1 cellular context compared by ENCODE assay signal in the genomic region with DNA sequence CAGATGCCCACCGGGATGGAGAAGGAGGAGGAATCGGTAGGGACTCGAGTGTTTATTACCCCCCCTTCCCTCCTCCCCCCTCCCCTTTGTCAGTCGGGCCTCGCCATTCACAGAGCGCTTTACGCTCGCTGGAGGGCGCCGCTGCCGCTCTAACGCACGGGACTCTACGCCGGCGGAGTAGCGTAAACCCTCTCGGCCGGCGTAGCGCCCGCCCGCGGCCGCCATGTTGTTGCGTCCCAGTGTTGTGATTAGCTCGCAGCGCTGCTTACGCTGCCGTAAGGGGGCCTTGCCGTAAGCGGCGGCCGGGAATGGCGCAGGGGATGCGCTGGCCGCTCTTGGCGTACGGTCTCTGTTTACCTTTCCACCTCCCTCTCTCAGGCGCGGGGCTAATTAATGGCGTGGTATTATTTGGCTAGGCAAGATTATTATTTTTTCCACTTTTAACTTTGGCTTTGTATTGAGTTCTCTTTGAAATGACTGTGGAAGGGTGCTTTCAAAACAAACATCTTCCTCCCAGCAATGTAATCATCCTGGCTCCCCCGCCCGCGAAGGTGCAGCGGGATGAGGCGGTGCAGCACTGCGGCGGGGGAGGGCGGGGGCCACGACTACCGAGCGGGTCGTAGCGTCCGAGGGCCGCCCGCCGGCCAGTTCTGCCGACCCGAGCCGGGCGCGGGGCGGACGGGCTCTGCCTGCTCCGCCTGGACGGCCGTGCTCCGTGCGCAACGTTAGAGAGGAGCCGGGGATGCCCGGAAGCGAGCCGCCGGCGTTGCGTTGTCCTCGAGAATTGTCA.
TF ChIP-seq lines count a peak whose summit lies in the region.

No MANE protein-coding gene starts in this region.

TF ChIP-seq in K562, 482 proteins besides CTCF, POLR2A, EP300 and RAD21 (continued from another document and continues in another):
- TF ChIP-seq NR4A1 (CRISPR knock-in tag; IDR thresholded peaks at IDR 0.05) (no peak), NR4A1 (tag; IDR thresholded peaks at IDR 0.05) (no peak), SMAD3 (CRISPR knock-in tag; conservative IDR thresholded peaks at IDR 0.05) (no peak), NCOA1 (IDR thresholded peaks at IDR 0.05; ENCODE audit: low read depth) (no peak; the same call in 1 of the 2 replicates), RBM15 (IDR thresholded peaks at IDR 0.05; ENCODE audit: insufficient read depth, low read length) (no peak), HMG20A (CRISPR knock-in tag; conservative IDR thresholded peaks at IDR 0.05) (no peak), POLR3A (IDR thresholded peaks at IDR 0.05; ENCODE audit: borderline replicate concordance, extremely low read depth, insufficient read depth, insufficient read length) (no peak), ERF (CRISPR knock-in tag; IDR thresholded peaks at IDR 0.05) (peak; percentile 94), ZNF143 (CRISPR knock-in tag; IDR thresholded peaks at IDR 0.05) (no peak), KDM2B (CRISPR knock-in tag; IDR thresholded peaks at IDR 0.05) (no peak), PPARD (CRISPR knock-in tag; IDR thresholded peaks at IDR 0.05) (no peak), RAD51 (IDR thresholded peaks at IDR 0.05; ENCODE audit: borderline replicate concordance, low read depth) (no peak), MCM7 (IDR thresholded peaks at IDR 0.05) (no peak), NONO (IDR thresholded peaks at IDR 0.05; ENCODE audit: low read depth in 2 of 2, low read length in 1 of 2) (peak in 1 of 2 experiments; percentile 68; a peak in 1 of 4 replicates), ZNF175 (CRISPR knock-in tag; IDR thresholded peaks at IDR 0.05; ENCODE audit: low read depth) (no peak), ZNF140 (CRISPR knock-in tag; IDR thresholded peaks at IDR 0.05) (no peak), ATF1 (CRISPR knock-in tag; IDR thresholded peaks at IDR 0.05) (no peak), ATF1 (tag; IDR thresholded peaks at IDR 0.05) (peak; percentile 81), ZNF146 (CRISPR knock-in tag; IDR thresholded peaks at IDR 0.05; ENCODE audit: unreplicated experiment) (no peak), CTBP1 (IDR thresholded peaks at IDR 0.05; ENCODE audit: borderline replicate concordance) (peak; percentile 87), HDAC3 (IDR thresholded peaks at IDR 0.05; ENCODE audit: borderline replicate concordance, partially characterized antibody) (peak; percentile 100), ZFP36 (IDR thresholded peaks at IDR 0.05; ENCODE audit: low read depth, low read length, partially characterized antibody) (no peak), BRF1 (IDR thresholded peaks at IDR 0.05; ENCODE audit: borderline replicate concordance, extremely low read depth, insufficient read length) (no peak), FOSL1 (tag; conservative IDR thresholded peaks at IDR 0.05) (peak; percentile 43; the same call in 1 of the 2 replicates), NCOA4 (IDR thresholded peaks at IDR 0.05; ENCODE audit: partially characterized antibody) (no peak), ZC3H11A (IDR thresholded peaks at IDR 0.05; ENCODE audit: low read depth, low read length) (no peak), GATA2 (CRISPR knock-in tag; IDR thresholded peaks at IDR 0.05) (no peak), DDX20 (tag; IDR thresholded peaks at IDR 0.05; ENCODE audit: low read depth) (no peak), SETDB1 (IDR thresholded peaks at IDR 0.05; ENCODE audit: low read length) (no peak), CREBBP (IDR thresholded peaks at IDR 0.05; ENCODE audit: low read depth, low read length) (no peak), NFE2 (IDR thresholded peaks at IDR 0.05; ENCODE audit: low read depth) (no peak), CHD1 (IDR thresholded peaks at IDR 0.05; ENCODE audit: low read length) (peak; percentile 65), MCM5 (IDR thresholded peaks at IDR 0.05; ENCODE audit: low read depth) (no peak), ETV5 (CRISPR knock-in tag; IDR thresholded peaks at IDR 0.05; ENCODE audit: low read depth) (no peak), NR2C1 (IDR thresholded peaks at IDR 0.05) (no peak), NR2C1 (tag; IDR thresholded peaks at IDR 0.05) (no peak), FOXJ3 (CRISPR knock-in tag; IDR thresholded peaks at IDR 0.05) (no peak), SAFB2 (IDR thresholded peaks at IDR 0.05; ENCODE audit: borderline replicate concordance, low read depth, low read length, severe bottlenecking) (no peak), POLR2AphosphoS5 (IDR thresholded peaks at IDR 0.05; ENCODE audit: control insufficient read depth, insufficient read depth, low read depth, low read length) (peak; percentile 1; the same call in 1 of the 2 replicates), ZNF76 (CRISPR knock-in tag; IDR thresholded peaks at IDR 0.05; ENCODE audit: borderline replicate concordance) (no peak), ZNF644 (tag; IDR thresholded peaks at IDR 0.05; ENCODE audit: low read depth) (no peak), POLR3G (IDR thresholded peaks at IDR 0.05; ENCODE audit: extremely low read depth, insufficient read length, insufficient replicate concordance) (no peak), NR2C2 (CRISPR knock-in tag; IDR thresholded peaks at IDR 0.05) (no peak), NR2C2 (tag; IDR thresholded peaks at IDR 0.05) (peak; percentile 6; the same call in 1 of the 2 replicates), FIP1L1 (IDR thresholded peaks at IDR 0.05; ENCODE audit: low read depth, low read length, poor library complexity, severe bottlenecking) (no peak), CEBPG (CRISPR knock-in tag; IDR thresholded peaks at IDR 0.05) (0 out of 2 replicates have a peak, but pooled peaks have one; percentile 39), CEBPG (tag; conservative IDR thresholded peaks at IDR 0.05 in 1 of 2, IDR thresholded peaks at IDR 0.05 in 1 of 2) (0 out of 4 replicates have a peak, but pooled peaks have one; percentile 11 to 14), ZNF12 (CRISPR knock-in tag; IDR thresholded peaks at IDR 0.05) (no peak), HMGN3 (IDR thresholded peaks at IDR 0.05; ENCODE audit: borderline replicate concordance, extremely low read depth, insufficient read length, low read depth, low read length) (peak; percentile 42)
- TF ChIP-seq, protein P1, sequence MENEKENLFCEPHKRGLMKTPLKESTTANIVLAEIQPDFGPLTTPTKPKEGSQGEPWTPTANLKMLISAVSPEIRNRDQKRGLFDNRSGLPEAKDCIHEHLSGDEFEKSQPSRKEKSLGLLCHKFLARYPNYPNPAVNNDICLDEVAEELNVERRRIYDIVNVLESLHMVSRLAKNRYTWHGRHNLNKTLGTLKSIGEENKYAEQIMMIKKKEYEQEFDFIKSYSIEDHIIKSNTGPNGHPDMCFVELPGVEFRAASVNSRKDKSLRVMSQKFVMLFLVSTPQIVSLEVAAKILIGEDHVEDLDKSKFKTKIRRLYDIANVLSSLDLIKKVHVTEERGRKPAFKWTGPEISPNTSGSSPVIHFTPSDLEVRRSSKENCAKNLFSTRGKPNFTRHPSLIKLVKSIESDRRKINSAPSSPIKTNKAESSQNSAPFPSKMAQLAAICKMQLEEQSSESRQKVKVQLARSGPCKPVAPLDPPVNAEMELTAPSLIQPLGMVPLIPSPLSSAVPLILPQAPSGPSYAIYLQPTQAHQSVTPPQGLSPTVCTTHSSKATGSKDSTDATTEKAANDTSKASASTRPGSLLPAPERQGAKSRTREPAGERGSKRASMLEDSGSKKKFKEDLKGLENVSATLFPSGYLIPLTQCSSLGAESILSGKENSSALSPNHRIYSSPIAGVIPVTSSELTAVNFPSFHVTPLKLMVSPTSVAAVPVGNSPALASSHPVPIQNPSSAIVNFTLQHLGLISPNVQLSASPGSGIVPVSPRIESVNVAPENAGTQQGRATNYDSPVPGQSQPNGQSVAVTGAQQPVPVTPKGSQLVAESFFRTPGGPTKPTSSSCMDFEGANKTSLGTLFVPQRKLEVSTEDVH (IDR thresholded peaks at IDR 0.05; ENCODE audit: low read depth, partially characterized antibody) = no peak
- TF ChIP-seq, protein P2, sequence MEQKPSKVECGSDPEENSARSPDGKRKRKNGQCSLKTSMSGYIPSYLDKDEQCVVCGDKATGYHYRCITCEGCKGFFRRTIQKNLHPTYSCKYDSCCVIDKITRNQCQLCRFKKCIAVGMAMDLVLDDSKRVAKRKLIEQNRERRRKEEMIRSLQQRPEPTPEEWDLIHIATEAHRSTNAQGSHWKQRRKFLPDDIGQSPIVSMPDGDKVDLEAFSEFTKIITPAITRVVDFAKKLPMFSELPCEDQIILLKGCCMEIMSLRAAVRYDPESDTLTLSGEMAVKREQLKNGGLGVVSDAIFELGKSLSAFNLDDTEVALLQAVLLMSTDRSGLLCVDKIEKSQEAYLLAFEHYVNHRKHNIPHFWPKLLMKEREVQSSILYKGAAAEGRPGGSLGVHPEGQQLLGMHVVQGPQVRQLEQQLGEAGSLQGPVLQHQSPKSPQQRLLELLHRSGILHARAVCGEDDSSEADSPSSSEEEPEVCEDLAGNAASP (IDR thresholded peaks at IDR 0.05) = no peak
- TF ChIP-seq, protein P3, sequence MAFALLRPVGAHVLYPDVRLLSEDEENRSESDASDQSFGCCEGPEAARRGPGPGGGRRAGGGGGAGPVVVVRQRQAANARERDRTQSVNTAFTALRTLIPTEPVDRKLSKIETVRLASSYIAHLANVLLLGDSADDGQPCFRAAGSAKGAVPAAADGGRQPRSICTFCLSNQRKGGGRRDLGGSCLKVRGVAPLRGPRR (CRISPR knock-in tag; IDR thresholded peaks at IDR 0.05) = no peak
- TF ChIP-seq, protein P4, sequence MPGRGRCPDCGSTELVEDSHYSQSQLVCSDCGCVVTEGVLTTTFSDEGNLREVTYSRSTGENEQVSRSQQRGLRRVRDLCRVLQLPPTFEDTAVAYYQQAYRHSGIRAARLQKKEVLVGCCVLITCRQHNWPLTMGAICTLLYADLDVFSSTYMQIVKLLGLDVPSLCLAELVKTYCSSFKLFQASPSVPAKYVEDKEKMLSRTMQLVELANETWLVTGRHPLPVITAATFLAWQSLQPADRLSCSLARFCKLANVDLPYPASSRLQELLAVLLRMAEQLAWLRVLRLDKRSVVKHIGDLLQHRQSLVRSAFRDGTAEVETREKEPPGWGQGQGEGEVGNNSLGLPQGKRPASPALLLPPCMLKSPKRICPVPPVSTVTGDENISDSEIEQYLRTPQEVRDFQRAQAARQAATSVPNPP (IDR thresholded peaks at IDR 0.05; ENCODE audit: borderline replicate concordance, insufficient read depth, insufficient read length) = no peak
- TF ChIP-seq, protein P5, sequence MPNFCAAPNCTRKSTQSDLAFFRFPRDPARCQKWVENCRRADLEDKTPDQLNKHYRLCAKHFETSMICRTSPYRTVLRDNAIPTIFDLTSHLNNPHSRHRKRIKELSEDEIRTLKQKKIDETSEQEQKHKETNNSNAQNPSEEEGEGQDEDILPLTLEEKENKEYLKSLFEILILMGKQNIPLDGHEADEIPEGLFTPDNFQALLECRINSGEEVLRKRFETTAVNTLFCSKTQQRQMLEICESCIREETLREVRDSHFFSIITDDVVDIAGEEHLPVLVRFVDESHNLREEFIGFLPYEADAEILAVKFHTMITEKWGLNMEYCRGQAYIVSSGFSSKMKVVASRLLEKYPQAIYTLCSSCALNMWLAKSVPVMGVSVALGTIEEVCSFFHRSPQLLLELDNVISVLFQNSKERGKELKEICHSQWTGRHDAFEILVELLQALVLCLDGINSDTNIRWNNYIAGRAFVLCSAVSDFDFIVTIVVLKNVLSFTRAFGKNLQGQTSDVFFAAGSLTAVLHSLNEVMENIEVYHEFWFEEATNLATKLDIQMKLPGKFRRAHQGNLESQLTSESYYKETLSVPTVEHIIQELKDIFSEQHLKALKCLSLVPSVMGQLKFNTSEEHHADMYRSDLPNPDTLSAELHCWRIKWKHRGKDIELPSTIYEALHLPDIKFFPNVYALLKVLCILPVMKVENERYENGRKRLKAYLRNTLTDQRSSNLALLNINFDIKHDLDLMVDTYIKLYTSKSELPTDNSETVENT (CRISPR knock-in tag; IDR thresholded peaks at IDR 0.05) = peak; percentile 74; the same call in 1 of the 2 replicates
- TF ChIP-seq, protein P6, sequence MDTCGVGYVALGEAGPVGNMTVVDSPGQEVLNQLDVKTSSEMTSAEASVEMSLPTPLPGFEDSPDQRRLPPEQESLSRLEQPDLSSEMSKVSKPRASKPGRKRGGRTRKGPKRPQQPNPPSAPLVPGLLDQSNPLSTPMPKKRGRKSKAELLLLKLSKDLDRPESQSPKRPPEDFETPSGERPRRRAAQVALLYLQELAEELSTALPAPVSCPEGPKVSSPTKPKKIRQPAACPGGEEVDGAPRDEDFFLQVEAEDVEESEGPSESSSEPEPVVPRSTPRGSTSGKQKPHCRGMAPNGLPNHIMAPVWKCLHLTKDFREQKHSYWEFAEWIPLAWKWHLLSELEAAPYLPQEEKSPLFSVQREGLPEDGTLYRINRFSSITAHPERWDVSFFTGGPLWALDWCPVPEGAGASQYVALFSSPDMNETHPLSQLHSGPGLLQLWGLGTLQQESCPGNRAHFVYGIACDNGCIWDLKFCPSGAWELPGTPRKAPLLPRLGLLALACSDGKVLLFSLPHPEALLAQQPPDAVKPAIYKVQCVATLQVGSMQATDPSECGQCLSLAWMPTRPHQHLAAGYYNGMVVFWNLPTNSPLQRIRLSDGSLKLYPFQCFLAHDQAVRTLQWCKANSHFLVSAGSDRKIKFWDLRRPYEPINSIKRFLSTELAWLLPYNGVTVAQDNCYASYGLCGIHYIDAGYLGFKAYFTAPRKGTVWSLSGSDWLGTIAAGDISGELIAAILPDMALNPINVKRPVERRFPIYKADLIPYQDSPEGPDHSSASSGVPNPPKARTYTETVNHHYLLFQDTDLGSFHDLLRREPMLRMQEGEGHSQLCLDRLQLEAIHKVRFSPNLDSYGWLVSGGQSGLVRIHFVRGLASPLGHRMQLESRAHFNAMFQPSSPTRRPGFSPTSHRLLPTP (IDR thresholded peaks at IDR 0.05; ENCODE audit: borderline replicate concordance, extremely low read depth, insufficient read length) = no peak
- TF ChIP-seq, protein P7, sequence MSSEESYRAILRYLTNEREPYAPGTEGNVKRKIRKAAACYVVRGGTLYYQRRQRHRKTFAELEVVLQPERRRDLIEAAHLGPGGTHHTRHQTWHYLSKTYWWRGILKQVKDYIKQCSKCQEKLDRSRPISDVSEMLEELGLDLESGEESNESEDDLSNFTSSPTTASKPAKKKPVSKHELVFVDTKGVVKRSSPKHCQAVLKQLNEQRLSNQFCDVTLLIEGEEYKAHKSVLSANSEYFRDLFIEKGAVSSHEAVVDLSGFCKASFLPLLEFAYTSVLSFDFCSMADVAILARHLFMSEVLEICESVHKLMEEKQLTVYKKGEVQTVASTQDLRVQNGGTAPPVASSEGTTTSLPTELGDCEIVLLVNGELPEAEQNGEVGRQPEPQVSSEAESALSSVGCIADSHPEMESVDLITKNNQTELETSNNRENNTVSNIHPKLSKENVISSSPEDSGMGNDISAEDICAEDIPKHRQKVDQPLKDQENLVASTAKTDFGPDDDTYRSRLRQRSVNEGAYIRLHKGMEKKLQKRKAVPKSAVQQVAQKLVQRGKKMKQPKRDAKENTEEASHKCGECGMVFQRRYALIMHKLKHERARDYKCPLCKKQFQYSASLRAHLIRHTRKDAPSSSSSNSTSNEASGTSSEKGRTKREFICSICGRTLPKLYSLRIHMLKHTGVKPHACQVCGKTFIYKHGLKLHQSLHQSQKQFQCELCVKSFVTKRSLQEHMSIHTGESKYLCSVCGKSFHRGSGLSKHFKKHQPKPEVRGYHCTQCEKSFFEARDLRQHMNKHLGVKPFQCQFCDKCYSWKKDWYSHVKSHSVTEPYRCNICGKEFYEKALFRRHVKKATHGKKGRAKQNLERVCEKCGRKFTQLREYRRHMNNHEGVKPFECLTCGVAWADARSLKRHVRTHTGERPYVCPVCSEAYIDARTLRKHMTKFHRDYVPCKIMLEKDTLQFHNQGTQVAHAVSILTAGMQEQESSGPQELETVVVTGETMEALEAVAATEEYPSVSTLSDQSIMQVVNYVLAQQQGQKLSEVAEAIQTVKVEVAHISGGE (CRISPR knock-in tag; IDR thresholded peaks at IDR 0.05) = no peak
